ENCODE assay signal across 1 cellular context in genomic region chr10:84149854-84150253, GRCh38.
A peak's percentile ranks its signal among the peaks of the same experiment; 100 is the strongest.
TF ChIP-seq lines count a peak whose summit lies in the region.

No MANE protein-coding gene starts in this region.

TF ChIP-seq in GM12878, 131 proteins besides CTCF, POLR2A, EP300 and RAD21:
- TF ChIP-seq TAF1 (IDR thresholded peaks at IDR 0.05; ENCODE audit: borderline replicate concordance, low read depth, low read length) (no peak), RBBP5 (conservative IDR thresholded peaks at IDR 0.05) (no peak), IRF3 (IDR thresholded peaks at IDR 0.05) (no peak), PRDM15 (CRISPR knock-in tag; IDR thresholded peaks at IDR 0.05) (no peak), RFX5 (IDR thresholded peaks at IDR 0.05; ENCODE audit: low read depth, low read length) (no peak), SPI1 (IDR thresholded peaks at IDR 0.05; ENCODE audit: borderline replicate concordance, insufficient read depth, low read depth, low read length) (peak; percentile 71)
